Comparison of ENCODE assay signal across 14 cellular contexts in the genomic region with DNA sequence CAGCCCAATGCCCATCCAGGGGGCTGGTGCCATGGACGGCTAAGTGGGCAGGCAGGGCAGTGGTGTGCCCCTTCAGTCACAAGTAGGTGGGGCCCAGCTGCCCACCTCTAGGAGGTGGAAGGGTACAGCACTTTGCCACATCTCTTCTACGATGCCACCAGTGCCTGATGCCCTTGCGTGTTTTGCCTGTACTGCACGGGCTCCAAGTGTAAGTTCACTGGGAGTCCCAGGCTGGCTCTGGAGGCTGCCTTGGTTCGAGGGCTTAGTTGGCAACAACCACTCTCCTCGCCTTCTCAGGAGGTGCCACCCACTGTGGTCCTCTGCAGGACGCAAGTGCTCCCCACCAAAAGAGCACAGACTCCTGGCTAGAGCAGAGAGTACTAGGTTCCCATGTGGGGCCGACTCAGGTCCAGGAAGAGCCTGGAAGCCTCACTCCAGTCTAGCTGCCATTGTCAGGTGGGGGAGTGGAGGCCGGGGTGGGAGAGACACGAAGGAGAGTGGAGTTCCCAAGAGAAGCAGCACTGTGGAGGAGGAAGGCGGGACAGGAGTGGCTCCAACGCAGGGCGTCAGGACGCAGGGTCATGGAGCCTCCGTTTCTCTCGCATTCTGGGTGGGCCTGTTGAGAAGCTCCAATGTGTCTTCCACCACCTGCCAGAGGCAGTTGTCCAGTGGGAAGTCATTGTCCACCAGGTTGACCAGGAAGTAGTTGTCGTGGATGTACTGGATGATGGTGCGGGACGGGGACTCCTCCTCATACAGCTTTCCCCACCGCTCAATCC. TPM values are rescaled to one million over a fixed set of nuclear protein-coding genes. Genes with fewer than 3 reads are reported as not detected.
DNase-seq lines count a peak whose midpoint lies in the region; ATAC-seq, FAIRE-seq and TF ChIP-seq lines count a peak whose summit lies in the region.
"Had no signal": no experiment of that assay in that cellular context is flagged by ENCODE, and none has a peak within 500 bp of the region (broad histone marks: within the 10 kb centered on the region; RNA-seq: fewer than 3 reads in every experiment).

No MANE protein-coding gene starts in this region.

- H3K9me3 ChIP-seq in A549, result no peaks in the 10 kb centered on the region
- no peaks in the 10 kb centered on the region for H3K9me3 ChIP-seq in adipocyte (ENCODE audit: control insufficient read depth, low read length)
- no peaks in the 10 kb centered on the region for H3K9me3 ChIP-seq in gastrocnemius medialis

- POLR2A ChIA-PET in A549 (lab: Yijun Ruan, JAX), result interaction anchor here (0.6 to 1.0 kb wide), 2 partner anchors 16 to 909 kb away, joined by 3 to 4 read pairs; a partner anchor contains a TSS

- H3K36me3 ChIP-seq in adipocyte (ENCODE audit: control insufficient read depth, insufficient read depth, low read length, severe bottlenecking) (peaks cover 28% of the 10 kb centered on the region), gastrocnemius medialis (peaks cover 0 to 31% of the 10 kb centered on the region in 2 donors)

- TF ChIP-seq RAD21 in A549 (conservative IDR thresholded peaks at IDR 0.05 in 1 of 2, IDR thresholded peaks at IDR 0.05 in 1 of 2), result no peak

- no peak for TF ChIP-seq EP300 in A549 (IDR thresholded peaks at IDR 0.05)

- peak overlapping the region; percentile 59 for H3K9ac ChIP-seq in adipocyte (ENCODE audit: low read length)

- H3K27ac ChIP-seq in A549 (peak overlapping the region in 1 of 2 experiments; percentile 60; a peak in 3 of 6 replicates), gastrocnemius medialis (peak overlapping the region; percentile 90 to 99 (median 97))
- H3K27ac ChIP-seq: WERI-Rb-1 had no signal

- CTCF ChIA-PET in A549 (lab: Yijun Ruan, JAX), result no interaction called here

- peak overlapping the region; percentile 21; the same call in 2 of the 3 replicates for H3K4me2 ChIP-seq in A549

- H3K27me3 ChIP-seq in adipocyte (replicated peaks; ENCODE audit: control insufficient read depth, insufficient read depth, low read length), result no peaks in the 10 kb centered on the region
- no peaks in the 10 kb centered on the region for H3K27me3 ChIP-seq in gastrocnemius medialis

- TF ChIP-seq POLR2A in A549 (IDR thresholded peaks at IDR 0.05; ENCODE audit: low read length), result no peak
- TF ChIP-seq POLR2A in gastrocnemius medialis (IDR thresholded peaks at IDR 0.05), result no peak

- no peak for ATAC-seq in A549
- no peak for ATAC-seq in left ventricle myocardium superior
- no peak for ATAC-seq in gastrocnemius medialis

- H3K4me1 ChIP-seq in A549 (peaks cover 22% of the 10 kb centered on the region), adipocyte (ENCODE audit: control insufficient read depth, insufficient read depth, low read length) (peaks cover 58% of the 10 kb centered on the region), gastrocnemius medialis (peaks cover 72% of the 10 kb centered on the region in 2 donors)

- 96% methylated on average over 16 of the region's 20 CpGs for WGBS in A549 (ENCODE audit: missing lambda C conversion rate)

- H3K4me3 ChIP-seq in A549 (no peak overlapping the region), adipocyte (ENCODE audit: low read length) (peak overlapping the region; percentile 40), gastrocnemius medialis (peak overlapping the region in 3 of 4 donors; percentile 6 to 43 (median 13))

- intact Hi-C loops in left ventricle myocardium superior (cut with micrococcal nuclease), result no loop called here
- intact Hi-C loops in gastrocnemius medialis (cut with DNase I; ENCODE audit: low total_unique reads), result loop anchor here (2.0 kb wide), 1 partner anchor 119 kb away; no protein-coding TSS in a partner anchor

- DNase-seq in A549 (ENCODE audit: low read depth in 1 of 2, low spot score in 1 of 2) (no peak), adipocyte (ENCODE audit: low read depth) (no peak), left ventricle myocardium superior (peak; percentile 36), gastrocnemius medialis (peak in 1 of 2 donors; percentile 29), A172 (ENCODE audit: low spot score) (no peak), SHP77 (lab: John Stamatoyannopoulos, UW) (no peak), anterior cingulate cortex (lab: John Stamatoyannopoulos, UW) (no peak), H4 (ENCODE audit: low spot score) (no peak)
- DNase-seq: activated naive CD4-positive, alpha-beta T cell treated with Interleukin-2 at 50 U/mL for 16 hours; AML-193; NCI-H187; WERI-Rb-1 had no signal

- in situ Hi-C loops in gastrocnemius medialis (cut with MboI; ENCODE audit: low sequenced_read_pairs in 4 of 4), result no loop called here

- TF ChIP-seq CTCF in A549 (IDR thresholded peaks at IDR 0.05) (no peak), gastrocnemius medialis (IDR thresholded peaks at IDR 0.05 in 4 of 5, conservative IDR thresholded peaks at IDR 0.05 in 1 of 5) (no peak)

- no peak for FAIRE-seq in A549 (lab: Jason Lieb, UNC)
- FAIRE-seq: GM19239 had no signal

TF ChIP-seq in A549, 52 proteins besides CTCF, POLR2A, EP300 and RAD21 (continues in another document):
- TF ChIP-seq BHLHE40 (IDR thresholded peaks at IDR 0.05; ENCODE audit: low read depth, low read length), result no peak
- TF ChIP-seq MAFK (IDR thresholded peaks at IDR 0.05; ENCODE audit: partially characterized antibody), result no peak
- no peak for TF ChIP-seq KDM1A (IDR thresholded peaks at IDR 0.05; ENCODE audit: low read depth)
- no peak for TF ChIP-seq CBX2 (IDR thresholded peaks at IDR 0.05; ENCODE audit: borderline replicate concordance, low read depth)
- TF ChIP-seq POLR2AphosphoS2 (conservative IDR thresholded peaks at IDR 0.05; ENCODE audit: low read length), result no peak

RNA-seq across cellular contexts. Expression of a gene that starts 15.5 kb away (rescaled TPM):
- polyA plus RNA-seq in A549 (2011; rRNA removed) (4.5 and 5.0 TPM in 2 replicates), A549 (2017; fragmentation: RNase III; extraction: RNeasy Plus Mini Kit Qiagen cat#74134 plus additional on column Dnase treatment) (4.1 to 5.3 TPM (median 5.2 TPM) in 3 replicates)
- polyA plus RNA-seq in A549 (2012; cell fraction: cytosol; rRNA removed), result 2.9 and 3.6 TPM in 2 replicates
- polyA plus RNA-seq in A549 (2012; cell fraction: nucleus; rRNA removed), result 7.7 and 8.1 TPM in 2 replicates
- 10.9 and 12.7 TPM in 2 replicates for polyA minus RNA-seq in A549 (2011; rRNA and poly(A)+ RNA removed)
- total RNA-seq in left ventricle myocardium superior (37.9 TPM), gastrocnemius medialis (10 to 100 TPM; 10.2 to 24.7 (median 18.1) TPM)
- 3.5 and 4.6 TPM in 2 replicates for total RNA-seq in A172 (2014; rRNA removed; shearing (Covaris generic))
- total RNA-seq in H4 (2014; rRNA removed; shearing (Covaris generic)), result 3.6 and 6.0 TPM in 2 replicates

RNA-seq across cellular contexts. Expression of a gene that starts 15.7 kb away (rescaled TPM):
- polyA plus RNA-seq in A549 (2011; rRNA removed), result 5.7 and 8.2 TPM in 2 replicates
- 3.3 and 4.1 TPM in 2 replicates for polyA plus RNA-seq in A549 (2012; cell fraction: cytosol; rRNA removed)
- 16.1 and 19.6 TPM in 2 replicates for polyA plus RNA-seq in A549 (2012; cell fraction: nucleus; rRNA removed)
- 6.1 to 9.0 TPM (median 8.9 TPM) in 3 replicates for polyA plus RNA-seq in A549 (2017; fragmentation: RNase III; extraction: RNeasy Plus Mini Kit Qiagen cat#74134 plus additional on column Dnase treatment)
- polyA minus RNA-seq in A549 (2011; rRNA and poly(A)+ RNA removed), result 6.0 and 7.6 TPM in 2 replicates
- 15.4 TPM for total RNA-seq in left ventricle myocardium superior
- total RNA-seq in gastrocnemius medialis, result 10 to 100 TPM in 1 of 4 donors, 1 to 10 TPM in 3; 7.1 to 11.9 (median 9.5) TPM
- 1.3 and 4.1 TPM in 2 replicates for total RNA-seq in A172 (2014; rRNA removed; shearing (Covaris generic))
- 1.8 and 4.4 TPM in 2 replicates for total RNA-seq in H4 (2014; rRNA removed; shearing (Covaris generic))

RNA-seq across cellular contexts. Expression of a gene that starts 28.3 kb away (rescaled TPM):
- polyA plus RNA-seq in A549 (2011; rRNA removed) (not detected in 2 replicates), A549 (2017; fragmentation: RNase III; extraction: RNeasy Plus Mini Kit Qiagen cat#74134 plus additional on column Dnase treatment) (not detected in 3 replicates)
- not detected in 2 replicates for polyA plus RNA-seq in A549 (2012; cell fraction: cytosol; rRNA removed)
- 0.04 TPM in 1 of 2 replicates, not detected in the other for polyA plus RNA-seq in A549 (2012; cell fraction: nucleus; rRNA removed)
- polyA minus RNA-seq in A549 (2011; rRNA and poly(A)+ RNA removed), result not detected in 2 replicates
- total RNA-seq in left ventricle myocardium superior (2.1 TPM), gastrocnemius medialis (1 to 10 TPM in 1 of 4 donors, under 1 TPM in 1, not detected in 2; 1.00 to 1.4 TPM)
- total RNA-seq in A172 (2014; rRNA removed; shearing (Covaris generic)), result not detected in 2 replicates
- total RNA-seq in H4 (2014; rRNA removed; shearing (Covaris generic)), result not detected in 2 replicates

RNA-seq across cellular contexts. Expression of a gene that starts 54.4 kb away (rescaled TPM):
- polyA plus RNA-seq in A549 (2011; rRNA removed) (26.9 and 32.1 TPM in 2 replicates), A549 (2017; fragmentation: RNase III; extraction: RNeasy Plus Mini Kit Qiagen cat#74134 plus additional on column Dnase treatment) (56.5 to 57.5 TPM (median 57.5 TPM) in 3 replicates)
- polyA plus RNA-seq in A549 (2012; cell fraction: cytosol; rRNA removed), result 87.0 and 122 TPM in 2 replicates
- polyA plus RNA-seq in A549 (2012; cell fraction: nucleus; rRNA removed), result 84.4 and 108 TPM in 2 replicates
- polyA minus RNA-seq in A549 (2011; rRNA and poly(A)+ RNA removed), result 20.3 and 32.0 TPM in 2 replicates
- total RNA-seq in left ventricle myocardium superior (13.4 TPM), gastrocnemius medialis (100 to 1,000 TPM in 2 of 4 donors, 10 to 100 TPM in 2; 37.8 to 144 (median 103) TPM)
- total RNA-seq in A172 (2014; rRNA removed; shearing (Covaris generic)), result 36.5 and 41.7 TPM in 2 replicates
- 65.1 and 74.0 TPM in 2 replicates for total RNA-seq in H4 (2014; rRNA removed; shearing (Covaris generic))

RNA-seq across cellular contexts. Expression of a gene that starts 57.3 kb away (rescaled TPM):
- not detected in 2 replicates for polyA plus RNA-seq in A549 (2011; rRNA removed)
- polyA plus RNA-seq in A549 (2012; cell fraction: cytosol; rRNA removed), result not detected in 2 replicates
- not detected in 2 replicates for polyA plus RNA-seq in A549 (2012; cell fraction: nucleus; rRNA removed)
- not detected in 3 replicates for polyA plus RNA-seq in A549 (2017; fragmentation: RNase III; extraction: RNeasy Plus Mini Kit Qiagen cat#74134 plus additional on column Dnase treatment)
- not detected in 2 replicates for polyA minus RNA-seq in A549 (2011; rRNA and poly(A)+ RNA removed)
- total RNA-seq in left ventricle myocardium superior, result 5.5 TPM
- total RNA-seq in gastrocnemius medialis, result 1 to 10 TPM in 2 of 4 donors, under 1 TPM in 1, not detected in 1; 0.53 to 4.2 (median 1.9) TPM
- not detected in 2 replicates for total RNA-seq in A172 (2014; rRNA removed; shearing (Covaris generic))
- not detected in 2 replicates for total RNA-seq in H4 (2014; rRNA removed; shearing (Covaris generic))
- total RNA-seq: subcutaneous adipose tissue had no signal
